ENCODE assay signal across 19 cellular contexts in genomic region chr16:84827897-84828296, GRCh38. TPM values are rescaled to one million over a fixed set of nuclear protein-coding genes. Genes with fewer than 3 reads are reported as not detected.
A peak's percentile ranks its signal among the peaks of the same experiment; 100 is the strongest.
DNase-seq lines count a peak whose midpoint lies in the region; ATAC-seq and TF ChIP-seq lines count a peak whose summit lies in the region.
"Had no signal": no experiment of that assay in that cellular context is flagged by ENCODE, and none has a peak within 500 bp of the region (broad histone marks: within the 10 kb centered on the region; RNA-seq: fewer than 3 reads in every experiment).

No MANE protein-coding gene starts in this region.

- TF ChIP-seq EP300 in gastroesophageal sphincter (IDR thresholded peaks at IDR 0.05): no peak

- ATAC-seq in heart right ventricle (no peak), gastroesophageal sphincter (no peak), HG02588 (IDR thresholded peaks at IDR 0.05; ENCODE audit: unreplicated experiment) (no peak)
- ATAC-seq: Panc1 had no signal

- H3K9me3 ChIP-seq in left ventricle myocardium inferior (replicated peaks) (no peaks in the 10 kb centered on the region), heart right ventricle (no peaks in the 10 kb centered on the region), gastroesophageal sphincter (no peaks in the 10 kb centered on the region)
- H3K9me3 ChIP-seq: HAP-1, SK-N-SH had no signal

- H3K9ac ChIP-seq in rectal smooth muscle tissue (ENCODE audit: low read length): no peak overlapping the region

- intact Hi-C loops in left ventricle myocardium inferior (cut with micrococcal nuclease) (no loop called here), heart right ventricle (cut with DNase I) (no loop called here)

- 91 to 92% methylated on average over 15 of the region's 15 CpGs for whole genome bisulfite sequencing in heart right ventricle, 2 donors
- WGBS in gastroesophageal sphincter (ENCODE audit: low coverage in 1 of 2), 2 donors: 85% methylated on average over 12 of the region's 15 CpGs; no CpG with 5 or more reads in 1 of the 2 donors

- no peak for TF ChIP-seq POLR2A in gastroesophageal sphincter (IDR thresholded peaks at IDR 0.05)

- H3K27ac ChIP-seq in left ventricle myocardium inferior (replicated peaks) (peak overlapping the region; percentile 83), heart right ventricle (peak overlapping the region in 3 of 10 donors; percentile 64 to 75 (median 71)), gastroesophageal sphincter (peak overlapping the region; percentile 92 to 99 (median 97)), rectal smooth muscle tissue (ENCODE audit: low read depth, low read length) (peak overlapping the region; percentile 98)
- H3K27ac ChIP-seq: C4-2B had no signal

- H3K4me3 ChIP-seq in left ventricle myocardium inferior (no peak overlapping the region), heart right ventricle (no peak overlapping the region), gastroesophageal sphincter (peak overlapping the region in 1 of 2 donors; percentile 7), rectal smooth muscle tissue (ENCODE audit: low read length) (peak overlapping the region; percentile 18)
- H3K4me3 ChIP-seq: HAP-1, lung had no signal

- peaks cover 9% of the 10 kb centered on the region for H3K27me3 ChIP-seq in left ventricle myocardium inferior (ENCODE audit: low read depth)
- peaks cover 0 to 7% (median 0%) of the 10 kb centered on the region in 7 donors for H3K27me3 ChIP-seq in heart right ventricle
- H3K27me3 ChIP-seq in gastroesophageal sphincter: no peaks in the 10 kb centered on the region
- H3K27me3 ChIP-seq in rectal smooth muscle tissue (ENCODE audit: control insufficient read depth, insufficient read depth, low read length): no peaks in the 10 kb centered on the region

- no peaks in the 10 kb centered on the region for H3K36me3 ChIP-seq in left ventricle myocardium inferior
- H3K36me3 ChIP-seq in heart right ventricle: peaks cover 0 to 37% (median 0%) of the 10 kb centered on the region in 9 donors
- no peaks in the 10 kb centered on the region for H3K36me3 ChIP-seq in gastroesophageal sphincter
- no peaks in the 10 kb centered on the region for H3K36me3 ChIP-seq in rectal smooth muscle tissue (ENCODE audit: control insufficient read depth, insufficient read depth, low read length)
- H3K36me3 ChIP-seq: HAP-1 had no signal

- H3K4me1 ChIP-seq in left ventricle myocardium inferior (peaks cover 76% of the 10 kb centered on the region), heart right ventricle (peaks cover 0 to 66% (median 41%) of the 10 kb centered on the region in 9 donors), gastroesophageal sphincter (peaks cover 9 to 98% (median 67%) of the 10 kb centered on the region in 3 donors), rectal smooth muscle tissue (ENCODE audit: control insufficient read depth, insufficient read depth, low read length) (peaks cover 52% of the 10 kb centered on the region)
- H3K4me1 ChIP-seq: HAP-1 had no signal

- TF ChIP-seq CTCF in left ventricle myocardium inferior (IDR thresholded peaks at IDR 0.05; ENCODE audit: borderline replicate concordance) (no peak), heart right ventricle (IDR thresholded peaks at IDR 0.05) (no peak), gastroesophageal sphincter (IDR thresholded peaks at IDR 0.05) (no peak)

- DNase-seq in left ventricle myocardium inferior: no peak
- no peak for DNase-seq in heart right ventricle
- no peak for DNase-seq in GM03348 (ENCODE audit: low spot score)
- DNase-seq in COLO829 (ENCODE audit: low spot score): no peak
- no peak for DNase-seq in stimulated activated CD4-positive, alpha-beta T cell treated with anti-CD3 and anti-CD28 coated beads, Interleukin-1b, Interleukin-23, amount 100 ng/mL, for 48 hours
- DNase-seq: activated CD4-positive, alpha-beta T cell treated with anti-CD3 and anti-CD28 coated beads for 1 hour; activated gamma-delta T cell; anterior cingulate cortex; NCI-H1436; stimulated activated CD4-positive, alpha-beta T cell treated with anti-CD3 and anti-CD28 coated beads, Interleukin-2, amount 100 ng/mL, for 24 hours; substantia nigra had no signal

RNA-seq across cellular contexts. Expression of gene CRISPLD2, which starts 8.1 kb away (rescaled TPM):
- 12.8 TPM for total RNA-seq in left ventricle myocardium inferior
- 10 to 100 TPM in 7 of 10 donors, 1 to 10 TPM in 3; 7.9 to 48.1 (median 15.2) TPM for total RNA-seq in heart right ventricle
- polyA plus RNA-seq in heart right ventricle: 10 to 100 TPM; 13.2 to 25.0 TPM
- 100 to 1,000 TPM; 174 to 411 (median 219) TPM for total RNA-seq in gastroesophageal sphincter
